ENCODE assay signal across 8 cellular contexts in the genomic region with DNA sequence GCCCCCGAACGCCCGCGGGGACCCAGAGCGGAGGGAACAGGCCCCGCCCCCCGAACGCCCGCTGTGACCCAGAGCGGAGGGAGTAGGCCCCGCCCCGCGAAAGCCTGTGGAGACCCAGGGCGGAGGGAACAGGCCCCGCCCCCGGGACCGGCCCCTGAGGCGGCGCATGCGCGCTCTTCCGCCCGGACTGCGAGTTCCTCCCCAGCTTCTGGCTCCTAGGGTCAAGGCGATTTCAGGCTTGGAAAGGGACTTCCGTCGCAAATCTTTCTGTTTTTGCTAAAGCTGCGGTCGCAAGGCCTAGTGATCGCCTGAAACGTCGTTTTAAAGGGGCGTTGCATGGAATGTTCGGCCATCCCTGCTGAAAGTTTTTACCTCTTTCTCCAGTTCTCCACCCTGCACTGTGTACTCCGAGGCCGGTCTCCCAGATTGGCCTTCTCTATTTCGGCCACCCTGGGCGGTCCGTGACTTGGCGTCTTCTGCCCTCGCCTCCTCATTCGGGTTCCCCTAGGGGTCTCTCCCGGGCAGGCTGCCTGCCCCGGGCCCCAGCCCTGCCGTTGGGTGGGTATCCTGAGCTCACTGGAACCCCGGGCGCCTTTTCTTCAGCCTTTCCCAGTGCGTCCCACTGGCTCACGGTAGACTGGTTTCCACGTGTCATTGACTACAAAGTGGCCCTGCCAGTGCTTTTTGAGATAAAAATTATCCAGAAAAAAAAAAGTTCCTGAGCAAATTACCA. TPM values are rescaled to one million over a fixed set of nuclear protein-coding genes. Genes with fewer than 3 reads are reported as not detected.
DNase-seq lines count a peak whose midpoint lies in the region; ATAC-seq and TF ChIP-seq lines count a peak whose summit lies in the region.

No MANE protein-coding gene starts in this region.

- H3K4me3 ChIP-seq in BLaER1 (peak overlapping the region; percentile 95), coronary artery (peak overlapping the region; percentile 96)

- intact Hi-C loops in activated CD4-positive, alpha-beta T cell treated with anti-CD3 and anti-CD28 coated beads, Interleukin-2, amount 10 ng/mL, durations not matched to agents 24 days and 14 days (cut with micrococcal nuclease): loop anchor here (1.0 to 10.0 kb wide), 2 partner anchors 425 to 608 kb away; a partner anchor contains a TSS

- H3K36me3 ChIP-seq in BLaER1: peaks cover 15% of the 10 kb centered on the region; the same call in 1 of the 2 replicates

- peak overlapping the region; percentile 87 for H3K4me3 Mint-ChIP-seq in activated CD4-positive, alpha-beta T cell treated with anti-CD3 and anti-CD28 coated beads, Interleukin-2, amount 10 ng/mL, durations not matched to agents 24 days and 14 days

- peak overlapping the region; percentile 94 for H3K4me2 ChIP-seq in BLaER1

- H3K9me3 ChIP-seq in BLaER1: peaks cover 12% of the 10 kb centered on the region; the same call in 1 of the 2 replicates

- TF ChIP-seq CTCF in coronary artery (IDR thresholded peaks at IDR 0.05): no peak

- no peaks in the 10 kb centered on the region for H3K9me3 Mint-ChIP-seq in activated CD4-positive, alpha-beta T cell treated with anti-CD3 and anti-CD28 coated beads, Interleukin-2, amount 10 ng/mL, durations not matched to agents 24 days and 14 days

- H3K4me1 Mint-ChIP-seq in activated CD4-positive, alpha-beta T cell treated with anti-CD3 and anti-CD28 coated beads, Interleukin-2, amount 10 ng/mL, durations not matched to agents 24 days and 14 days: peaks cover 18% of the 10 kb centered on the region

- H3K27me3 Mint-ChIP-seq in activated CD4-positive, alpha-beta T cell treated with anti-CD3 and anti-CD28 coated beads, Interleukin-2, amount 10 ng/mL, durations not matched to agents 24 days and 14 days: no peaks in the 10 kb centered on the region

- peak overlapping the region; percentile 90 for H3K9ac ChIP-seq in BLaER1

- H3K27ac Mint-ChIP-seq in activated CD4-positive, alpha-beta T cell treated with anti-CD3 and anti-CD28 coated beads, Interleukin-2, amount 10 ng/mL, durations not matched to agents 24 days and 14 days: peak overlapping the region; percentile 85

- DNase-seq in NCI-H526 (lab: John Stamatoyannopoulos, UW) (peak; percentile 89 to 99), coronary artery (ENCODE audit: low spot score) (peak; percentile 98), left lobe of liver (ENCODE audit: low spot score) (peak; percentile 100)
- DNase-seq in activated CD4-positive, alpha-beta T cell treated with anti-CD3 and anti-CD28 coated beads, Interleukin-2, amount 10 ng/mL, durations not matched to agents 24 days and 14 days: peak; percentile 99
- peak; percentile 97 to 98 for DNase-seq in stimulated activated CD4-positive, alpha-beta T cell treated with anti-CD3 and anti-CD28 coated beads, Interleukin-2, amount 100 ng/mL, for 24 hours

- peaks cover 2% of the 10 kb centered on the region for H3K36me3 Mint-ChIP-seq in activated CD4-positive, alpha-beta T cell treated with anti-CD3 and anti-CD28 coated beads, Interleukin-2, amount 10 ng/mL, durations not matched to agents 24 days and 14 days (ENCODE audit: low read depth)

- peaks cover 66% of the 10 kb centered on the region for H3K4me1 ChIP-seq in BLaER1

- H3K27ac ChIP-seq in BLaER1 (peak overlapping the region; percentile 87), coronary artery (peak overlapping the region; percentile 74 to 92)

- H4K20me1 ChIP-seq in BLaER1: peaks cover 21% of the 10 kb centered on the region

- H3K27me3 ChIP-seq in BLaER1: no peaks in the 10 kb centered on the region

- ATAC-seq in GM19324 (IDR thresholded peaks at IDR 0.05; ENCODE audit: low FRiP score, unreplicated experiment) (peak; percentile 95), HG03460 (IDR thresholded peaks at IDR 0.05; ENCODE audit: unreplicated experiment) (peak; percentile 86), left lobe of liver (peak; percentile 98)

RNA-seq across cellular contexts. Expression of a gene that starts 0.4 kb away (rescaled TPM):
- total RNA-seq in activated CD4-positive, alpha-beta T cell treated with anti-CD3 and anti-CD28 coated beads, Interleukin-2, amount 10 ng/mL, durations not matched to agents 24 days and 14 days: 5.6 and 5.7 TPM in 2 replicates
- total RNA-seq in left lobe of liver: 2.4 TPM

Comparison
In these comparisons a context has a peak if more than half of its experiments do, and no peak if none do; other contexts are left out.
1. Peak in every context shown above with its lines: DNase-seq, ATAC-seq, H3K4me3 ChIP-seq and H3K27ac ChIP-seq.